In genomic region chr2:37325625-37326071, GRCh38 we compare ENCODE assay signal across 8 cellular contexts. TPM values are rescaled to one million over a fixed set of nuclear protein-coding genes. Genes with fewer than 3 reads are reported as not detected.
DNase-seq lines count a peak whose midpoint lies in the region; ATAC-seq and TF ChIP-seq lines count a peak whose summit lies in the region.

No MANE protein-coding gene starts in this region.

- intact Hi-C loops in CD4-positive, alpha-beta memory T cell (cut with micrococcal nuclease) = loop anchor here (1.0 to 10.0 kb wide), 2 partner anchors 19 to 1049 kb away; partner anchors contain the start of genes ATL2 and QPCT
- intact Hi-C loops in OCI-LY7 (cut with micrococcal nuclease; ENCODE audit: unreplicated experiment) = loop anchor here (2.0 kb wide), 1 partner anchor 51 kb away; no protein-coding TSS in a partner anchor

- H3F3A ChIP-seq in neural progenitor cell (ENCODE audit: low read depth) = peaks cover 32% of the 10 kb centered on the region

- peak in 1 of 5 donors; percentile 10 for DNase-seq in CD4-positive, alpha-beta memory T cell
- DNase-seq in OCI-LY7 (ENCODE audit: low spot score) (no peak), endodermal cell (peak; percentile 48), neural progenitor cell (ENCODE audit: low spot score) (no peak), kidney glomerular epithelial cell (lab: John Stamatoyannopoulos, UW) (no peak), SK-N-DZ (ENCODE audit: low spot score) (no peak)

- H3K9me3 Mint-ChIP-seq in CD4-positive, alpha-beta memory T cell = no peaks in the 10 kb centered on the region
- H3K9me3 Mint-ChIP-seq in endodermal cell = no peaks in the 10 kb centered on the region
- H3K9me3 Mint-ChIP-seq in neural progenitor cell = peaks cover 3% of the 10 kb centered on the region

- WGBS in endodermal cell (ENCODE audit: insufficient coverage in 1 of 2, insufficient read length in 1 of 2), 2 experiments = 92 to 93% methylated on average over 5 to 12 of the region's 12 CpGs

- H3K36me3 ChIP-seq in CD4-positive, alpha-beta memory T cell (ENCODE audit: insufficient read depth, low read length) = no peaks in the 10 kb centered on the region
- H3K36me3 ChIP-seq in OCI-LY7 (ENCODE audit: insufficient read depth, low read length) = peaks cover 31% of the 10 kb centered on the region
- H3K36me3 ChIP-seq in endodermal cell (ENCODE audit: control insufficient read depth, insufficient read depth, low read length) = peaks cover 9% of the 10 kb centered on the region
- H3K36me3 ChIP-seq in neural progenitor cell = no peaks in the 10 kb centered on the region

- no peaks in the 10 kb centered on the region for H3K9me2 ChIP-seq in OCI-LY7 (ENCODE audit: insufficient read depth, low read length)

- no peaks in the 10 kb centered on the region for H3K9me3 ChIP-seq in CD4-positive, alpha-beta memory T cell (ENCODE audit: control insufficient read depth in 1 of 2, low read length in 2 of 2)
- H3K9me3 ChIP-seq in OCI-LY7 (ENCODE audit: low read length) (no peaks in the 10 kb centered on the region), endodermal cell (ENCODE audit: control insufficient read depth, low read length) (no peaks in the 10 kb centered on the region), neural progenitor cell (ENCODE audit: low read depth) (no peaks in the 10 kb centered on the region)

- H3K4me2 ChIP-seq in OCI-LY7 (ENCODE audit: low read length) (peak overlapping the region; percentile 80), neural progenitor cell (no peak overlapping the region)

- H3K9ac ChIP-seq in endodermal cell (ENCODE audit: extremely low read depth, low read length, poor library complexity, severe bottlenecking) = peak overlapping the region; percentile 39
- no peak overlapping the region for H3K9ac ChIP-seq in neural progenitor cell

- H3K36me3 Mint-ChIP-seq in CD4-positive, alpha-beta memory T cell = peaks cover 0 to 9% of the 10 kb centered on the region in 2 donors
- H3K36me3 Mint-ChIP-seq in endodermal cell (ENCODE audit: low read depth) (peaks cover 4% of the 10 kb centered on the region), neural progenitor cell (peaks cover 3% of the 10 kb centered on the region)

- TF ChIP-seq CTCF in OCI-LY7 (conservative IDR thresholded peaks at IDR 0.05; ENCODE audit: low read length) (no peak), endodermal cell (conservative IDR thresholded peaks at IDR 0.05) (no peak), neural progenitor cell (IDR thresholded peaks at IDR 0.05) (no peak)

- peaks cover 25% of the 10 kb centered on the region for H4K20me1 ChIP-seq in OCI-LY7 (ENCODE audit: insufficient read depth, low read length)
- H4K20me1 ChIP-seq in neural progenitor cell (ENCODE audit: low read depth) = peaks cover 28% of the 10 kb centered on the region

- H3K4me3 Mint-ChIP-seq in CD4-positive, alpha-beta memory T cell = peak overlapping the region; percentile 87 to 95 (median 88)
- peak overlapping the region; percentile 89 for H3K4me3 Mint-ChIP-seq in endodermal cell
- H3K4me3 Mint-ChIP-seq in neural progenitor cell = peak overlapping the region; percentile 81

- no peak overlapping the region for H3K27ac ChIP-seq in CD4-positive, alpha-beta memory T cell (ENCODE audit: low read depth, low read length)
- H3K27ac ChIP-seq in OCI-LY7 (ENCODE audit: low read depth, low read length, poor library complexity, severe bottlenecking) (peak overlapping the region; percentile 50), endodermal cell (ENCODE audit: low read depth, low read length) (no peak overlapping the region), neural progenitor cell (no peak overlapping the region)

- CTCF ChIA-PET in CD4-positive, alpha-beta memory T cell (lab: Charles Lee; ENCODE audit: partially characterized antibody) = no interaction called here
- CTCF ChIA-PET in OCI-LY7 (lab: Charles Lee; ENCODE audit: unreplicated experiment) = interaction anchor here (1.6 kb wide), 1 partner anchor 10 kb away, joined by 4 read pairs; no protein-coding TSS in a partner anchor

- H3K27ac Mint-ChIP-seq in CD4-positive, alpha-beta memory T cell = peak overlapping the region in 5 of 7 donors; percentile 48 to 97 (median 74)
- H3K27ac Mint-ChIP-seq in endodermal cell = no peak overlapping the region
- H3K27ac Mint-ChIP-seq in neural progenitor cell = no peak overlapping the region

- TSS peak; percentile 74 for BruUV-seq in OCI-LY7 (replicated peaks; lab: Mats Ljungman, UMichigan)

- peaks cover 6 to 8% of the 10 kb centered on the region in 2 donors for H3K27me3 Mint-ChIP-seq in CD4-positive, alpha-beta memory T cell
- H3K27me3 Mint-ChIP-seq in endodermal cell (ENCODE audit: insufficient read depth) = peaks cover 7% of the 10 kb centered on the region
- H3K27me3 Mint-ChIP-seq in neural progenitor cell (ENCODE audit: insufficient read depth, low read depth) = peaks cover 8% of the 10 kb centered on the region

- H3K79me2 ChIP-seq in OCI-LY7 (ENCODE audit: insufficient read depth, low read depth, low read length) (peaks cover 35% of the 10 kb centered on the region), neural progenitor cell (ENCODE audit: low read depth) (peaks cover 35% of the 10 kb centered on the region)

- peaks cover 36% of the 10 kb centered on the region for H3K4me1 ChIP-seq in CD4-positive, alpha-beta memory T cell (ENCODE audit: insufficient read depth, low read length)
- peaks cover 36% of the 10 kb centered on the region for H3K4me1 ChIP-seq in OCI-LY7 (ENCODE audit: insufficient read depth, low read length, poor library complexity, severe bottlenecking)
- peaks cover 10% of the 10 kb centered on the region for H3K4me1 ChIP-seq in endodermal cell (ENCODE audit: control insufficient read depth, insufficient read depth, low read length)
- H3K4me1 ChIP-seq in neural progenitor cell = peaks cover 17% of the 10 kb centered on the region

- peak overlapping the region; percentile 84; the same call in 1 of the 2 replicates for H2AFZ ChIP-seq in OCI-LY7 (ENCODE audit: low read length)
- H2AFZ ChIP-seq in neural progenitor cell (replicated peaks) = no peak overlapping the region

- no peaks in the 10 kb centered on the region for H3K27me3 ChIP-seq in CD4-positive, alpha-beta memory T cell (ENCODE audit: insufficient read depth, low read length)
- H3K27me3 ChIP-seq in endodermal cell (ENCODE audit: control insufficient read depth, insufficient read depth, low read length, poor library complexity, severe bottlenecking) (peaks cover 6% of the 10 kb centered on the region), neural progenitor cell (peaks cover 33% of the 10 kb centered on the region)

- H3K4me3 ChIP-seq in CD4-positive, alpha-beta memory T cell (ENCODE audit: low read length in 2 of 2) = no peak overlapping the region
- H3K4me3 ChIP-seq in OCI-LY7 (ENCODE audit: low read depth, low read length, poor library complexity, severe bottlenecking) = peak overlapping the region; percentile 98
- H3K4me3 ChIP-seq in endodermal cell (ENCODE audit: low read length) = peak overlapping the region; percentile 80
- peak overlapping the region; percentile 98 for H3K4me3 ChIP-seq in neural progenitor cell

- ATAC-seq in GM19324 (IDR thresholded peaks at IDR 0.05; ENCODE audit: low FRiP score, unreplicated experiment) = no peak
- ATAC-seq in HG03139 (IDR thresholded peaks at IDR 0.05; ENCODE audit: unreplicated experiment) = no peak

- POLR2A ChIA-PET in CD4-positive, alpha-beta memory T cell (lab: Charles Lee; ENCODE audit: partially characterized antibody) = interaction anchor here (0.8 to 4.0 kb wide), 3 partner anchors 11 to 65 kb away, joined by 4 to 15 read pairs (median 12); no protein-coding TSS in a partner anchor
- POLR2A ChIA-PET in OCI-LY7 (lab: Charles Lee) = interaction anchor here (1.0 to 17.9 kb wide), 6 partner anchors 11 to 65 kb away, joined by 3 to 365 read pairs (median 94); no protein-coding TSS in a partner anchor

- peaks cover 18 to 41% (median 26%) of the 10 kb centered on the region in 4 donors for H3K4me1 Mint-ChIP-seq in CD4-positive, alpha-beta memory T cell
- H3K4me1 Mint-ChIP-seq in endodermal cell = peaks cover 23% of the 10 kb centered on the region
- H3K4me1 Mint-ChIP-seq in neural progenitor cell = peaks cover 23% of the 10 kb centered on the region

RNA-seq across cellular contexts. Expression of gene PRKD3, which starts 1.0 kb away (rescaled TPM):
- 10 to 100 TPM; 34.6 to 37.7 TPM for total RNA-seq in CD4-positive, alpha-beta memory T cell
- 10 to 100 TPM; 20.4 to 22.5 TPM for polyA plus RNA-seq in CD4-positive, alpha-beta memory T cell
- 63.2 and 74.3 TPM in 2 replicates for total RNA-seq in OCI-LY7 (2014; rRNA removed; shearing (Covaris generic))
- total RNA-seq in OCI-LY7 (2022) = 174 and 185 TPM in 2 replicates
- 10 to 100 TPM; 94.4 to 95.0 TPM for total RNA-seq in endodermal cell
- 47.6 TPM for polyA plus RNA-seq in endodermal cell (2013, experiment 1 of 2)
- 53.5 TPM for polyA plus RNA-seq in endodermal cell (2013, experiment 2 of 2)
- total RNA-seq in neural progenitor cell (ENCODE audit: low replicate concordance) = 59.1 and 95.9 TPM in 2 replicates
- polyA plus RNA-seq in SK-N-DZ (2014; cell fraction: cytosol; rRNA removed) = 20.7 and 24.3 TPM in 2 replicates
- 22.9 and 33.0 TPM in 2 replicates for polyA plus RNA-seq in SK-N-DZ (2014; cell fraction: nucleus; rRNA removed)

RNA-seq across cellular contexts. Expression of gene QPCT, which starts 18.8 kb away (rescaled TPM):
- total RNA-seq in CD4-positive, alpha-beta memory T cell = 1 to 10 TPM; 1.2 to 1.4 TPM
- polyA plus RNA-seq in CD4-positive, alpha-beta memory T cell = 1 to 10 TPM in 1 of 2 donors, under 1 TPM in 1; 0.23 to 1.3 TPM
- total RNA-seq in OCI-LY7 (2014; rRNA removed; shearing (Covaris generic)) = 3.5 and 8.2 TPM in 2 replicates
- total RNA-seq in OCI-LY7 (2022) = 42.9 and 52.6 TPM in 2 replicates
- 10 to 100 TPM; 15.9 to 17.7 TPM for total RNA-seq in endodermal cell
- polyA plus RNA-seq in endodermal cell (2013, experiment 1 of 2) = 12.5 TPM
- 11.6 TPM for polyA plus RNA-seq in endodermal cell (2013, experiment 2 of 2)
- 0.19 TPM in 1 of 2 replicates, not detected in the other for total RNA-seq in neural progenitor cell (ENCODE audit: low replicate concordance)
- not detected in 2 replicates for polyA plus RNA-seq in SK-N-DZ (2014; cell fraction: cytosol; rRNA removed)
- not detected in 2 replicates for polyA plus RNA-seq in SK-N-DZ (2014; cell fraction: nucleus; rRNA removed)

Comparison
In these comparisons a context has a peak if more than half of its experiments do, and no peak if none do; other contexts are left out.
1. H3K4me3 ChIP-seq: peak in OCI-LY7 (single experiment), endodermal cell (single experiment) and neural progenitor cell (single experiment); none in CD4-positive, alpha-beta memory T cell (0 of 2).
2. H3K27ac Mint-ChIP-seq: peak in CD4-positive, alpha-beta memory T cell (5 of 7); none in endodermal cell (single experiment) and neural progenitor cell (single experiment).
3. Peak in every context shown above with its lines, with median percentiles within 50 percentile points of each other: H3K4me3 Mint-ChIP-seq.